In the genomic region with DNA sequence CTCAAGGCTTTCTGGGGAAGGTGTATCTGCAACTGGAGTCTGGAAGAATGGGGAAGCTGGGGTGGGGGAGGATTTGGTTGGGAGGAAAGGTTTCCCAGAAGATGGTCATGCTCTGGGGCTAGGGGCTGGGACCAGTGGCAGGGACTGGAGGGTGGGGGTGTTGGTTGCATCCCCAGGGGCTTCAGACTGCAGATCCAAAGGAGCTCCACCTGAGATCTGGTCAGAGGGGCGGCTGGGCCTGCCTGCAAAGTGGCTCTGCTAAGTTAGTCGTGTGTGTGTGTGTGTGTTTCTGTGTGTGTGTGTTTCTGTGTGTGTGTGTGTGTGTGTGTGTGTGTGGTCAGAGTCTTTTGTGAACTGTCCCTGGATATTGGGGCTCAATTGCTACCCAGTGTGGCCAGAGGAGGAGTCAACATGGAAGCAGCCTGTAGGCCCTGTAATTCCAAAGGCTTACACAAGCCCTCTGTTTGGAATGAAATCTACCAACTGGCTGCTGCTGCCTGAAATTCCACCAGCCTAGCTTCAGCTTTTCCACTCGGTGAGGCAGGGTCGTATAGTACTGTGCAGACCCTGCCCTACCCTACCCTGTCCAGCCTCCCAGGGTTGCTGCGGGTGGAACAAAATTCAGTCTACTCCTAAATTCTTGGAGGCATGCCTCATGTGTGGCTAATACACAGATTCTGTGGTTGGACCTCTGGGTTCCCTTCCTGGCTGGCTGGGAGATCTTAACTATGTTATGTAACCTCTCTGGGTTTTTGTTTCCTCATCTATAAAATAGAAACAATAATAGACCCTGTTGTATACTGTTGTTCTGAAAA, we compare ENCODE assay signal across 13 cellular contexts. TPM values are rescaled to one million over a fixed set of nuclear protein-coding genes. Genes with fewer than 3 reads are reported as not detected.
A peak's percentile ranks its signal among the peaks of the same experiment; 100 is the strongest.
DNase-seq lines count a peak whose midpoint lies in the region; ATAC-seq and TF ChIP-seq lines count a peak whose summit lies in the region.
"Had no signal": no experiment of that assay in that cellular context is flagged by ENCODE, and none has a peak within 500 bp of the region (broad histone marks: within the 10 kb centered on the region; RNA-seq: fewer than 3 reads in every experiment).

No MANE protein-coding gene starts in this region.

- H3K4me3 ChIP-seq in breast epithelium (peak overlapping the region in 1 of 3 donors; percentile 91), mesendoderm (ENCODE audit: low read length) (no peak overlapping the region), upper lobe of left lung (peak overlapping the region in 1 of 4 donors; percentile 14)

- TF ChIP-seq POLR2A in breast epithelium (IDR thresholded peaks at IDR 0.05) (no peak), upper lobe of left lung (IDR thresholded peaks at IDR 0.05) (no peak)

- no peak overlapping the region for H2AK5ac ChIP-seq in mesendoderm (ENCODE audit: low read length)

- H4K5ac ChIP-seq in mesendoderm (ENCODE audit: low read length), result no peak overlapping the region

- no peak overlapping the region for H4K8ac ChIP-seq in mesendoderm (ENCODE audit: low read depth, low read length)

- no peak overlapping the region for H2BK15ac ChIP-seq in mesendoderm (replicated peaks; ENCODE audit: low read depth)

- ATAC-seq in upper lobe of left lung (ENCODE audit: low FRiP score in 2 of 2) (no peak), GM19351 (IDR thresholded peaks at IDR 0.05; ENCODE audit: unreplicated experiment) (no peak), T-helper 17 cell (no peak)

- H3K9ac ChIP-seq in mesendoderm (ENCODE audit: low read length), result no peak overlapping the region

- H3K23ac ChIP-seq in mesendoderm (ENCODE audit: low read length), result no peak overlapping the region

- no TSS peak for BruUV-seq in MCF 10A (replicated peaks; lab: Mats Ljungman, UMichigan)

- H3K27ac ChIP-seq in breast epithelium (peak overlapping the region; percentile 71 to 95), caudate nucleus (ENCODE audit: low read depth, low read length) (peak overlapping the region; percentile 40), mesendoderm (ENCODE audit: low read depth, low read length) (no peak overlapping the region), upper lobe of left lung (peak overlapping the region; percentile 90 to 96 (median 94))

- H3K4me1 ChIP-seq in breast epithelium (no peaks in the 10 kb centered on the region), mesendoderm (ENCODE audit: control insufficient read depth, low read depth, low read length) (peaks cover 2% of the 10 kb centered on the region), upper lobe of left lung (peaks cover 54 to 74% (median 69%) of the 10 kb centered on the region in 4 donors)

- no peaks in the 10 kb centered on the region for H3K9me3 Mint-ChIP-seq in MCF 10A (ENCODE audit: unreplicated experiment)
- H3K9me3 Mint-ChIP-seq: activated naive CD4-positive, alpha-beta T cell treated with anti-CD3 and anti-CD28 coated beads, Interleukin-2, amount 10 ng/mL, durations not matched to agents 7 days and 5 days had no signal

- no peak overlapping the region for H3K4me2 ChIP-seq in mesendoderm (ENCODE audit: low read length)

- H3K36me3 ChIP-seq in breast epithelium, result no peaks in the 10 kb centered on the region
- H3K36me3 ChIP-seq in mesendoderm (ENCODE audit: control insufficient read depth, insufficient read depth, low read length), result no peaks in the 10 kb centered on the region
- H3K36me3 ChIP-seq in upper lobe of left lung, result peaks cover 0 to 6% (median 0%) of the 10 kb centered on the region in 4 donors

- no CpG with 5 or more reads among the region's 5 CpGs for WGBS in mesendoderm (ENCODE audit: extremely low coverage, insufficient coverage, low lambda C conversion rate)
- WGBS in upper lobe of left lung, 2 donors, result 70 to 74% methylated on average over 3 to 5 of the region's 5 CpGs

- H3K36me3 Mint-ChIP-seq in MCF 10A (ENCODE audit: insufficient read depth, unreplicated experiment) (no peaks in the 10 kb centered on the region), T-helper 17 cell (ENCODE audit: low read depth) (peaks cover 5% of the 10 kb centered on the region)
- H3K36me3 Mint-ChIP-seq: activated naive CD4-positive, alpha-beta T cell treated with anti-CD3 and anti-CD28 coated beads, Interleukin-2, amount 10 ng/mL, durations not matched to agents 7 days and 5 days had no signal

- H3K79me2 ChIP-seq in mesendoderm (ENCODE audit: control insufficient read depth, insufficient read depth, low read length), result no peaks in the 10 kb centered on the region

- H3K27ac Mint-ChIP-seq in MCF 10A (ENCODE audit: low read depth, unreplicated experiment) (no peak overlapping the region), T-helper 17 cell (no peak overlapping the region)
- H3K27ac Mint-ChIP-seq: activated naive CD4-positive, alpha-beta T cell treated with anti-CD3 and anti-CD28 coated beads, Interleukin-2, amount 10 ng/mL, durations not matched to agents 7 days and 5 days had no signal

- no peaks in the 10 kb centered on the region for H3K9me3 ChIP-seq in breast epithelium
- H3K9me3 ChIP-seq in upper lobe of left lung, result no peaks in the 10 kb centered on the region
- no peaks in the 10 kb centered on the region for H3K9me3 ChIP-seq in T-helper 17 cell (ENCODE audit: control insufficient read depth, low read length, poor library complexity, severe bottlenecking)

- intact Hi-C loops in breast epithelium (cut with DNase I; ENCODE audit: low total_unique reads) (loop anchor here (10.0 kb wide), 1 partner anchor 1163 kb away; no protein-coding TSS in a partner anchor), MCF 10A (cut with micrococcal nuclease) (no loop called here)

- peaks cover 20% of the 10 kb centered on the region for H3K4me1 Mint-ChIP-seq in MCF 10A (ENCODE audit: insufficient read depth, unreplicated experiment)
- peaks cover 16% of the 10 kb centered on the region for H3K4me1 Mint-ChIP-seq in T-helper 17 cell

- no peak for TF ChIP-seq CTCF in breast epithelium (IDR thresholded peaks at IDR 0.05)
- TF ChIP-seq CTCF in MCF 10A (IDR thresholded peaks at IDR 0.05; ENCODE audit: unreplicated experiment), result no peak
- TF ChIP-seq CTCF in upper lobe of left lung (IDR thresholded peaks at IDR 0.05), result no peak

- H2BK120ac ChIP-seq in mesendoderm (ENCODE audit: low read depth, low read length), result no peak overlapping the region

- H3K27me3 Mint-ChIP-seq in MCF 10A (ENCODE audit: insufficient read depth, unreplicated experiment) (no peaks in the 10 kb centered on the region), T-helper 17 cell (peaks cover 36% of the 10 kb centered on the region)

- H3K4me3 Mint-ChIP-seq in MCF 10A (ENCODE audit: unreplicated experiment) (no peak overlapping the region), T-helper 17 cell (no peak overlapping the region)
- H3K4me3 Mint-ChIP-seq: activated naive CD4-positive, alpha-beta T cell treated with anti-CD3 and anti-CD28 coated beads, Interleukin-2, amount 10 ng/mL, durations not matched to agents 7 days and 5 days had no signal

- no peak overlapping the region for H2BK5ac ChIP-seq in mesendoderm (ENCODE audit: low read length)

- CTCF ChIA-PET in MCF 10A (lab: Yijun Ruan, JAX), result interaction anchor here (0.7 to 1.4 kb wide), 4 partner anchors 10 to 83 kb away, joined by 3 to 4 read pairs (median 4); a partner anchor contains a TSS

- POLR2A ChIA-PET in MCF 10A (lab: Yijun Ruan, JAX), result interaction anchor here (1.4 kb wide), 1 partner anchor 14 kb away, joined by 4 read pairs; no protein-coding TSS in a partner anchor

- H3K27me3 ChIP-seq in breast epithelium, result no peaks in the 10 kb centered on the region
- no peaks in the 10 kb centered on the region for H3K27me3 ChIP-seq in mesendoderm (ENCODE audit: insufficient read depth, low read length, poor library complexity)
- H3K27me3 ChIP-seq in upper lobe of left lung, result no peaks in the 10 kb centered on the region

- no peak for TF ChIP-seq EP300 in upper lobe of left lung (IDR thresholded peaks at IDR 0.05)

- DNase-seq in breast epithelium (ENCODE audit: low spot score in 2 of 2) (no peak), MCF 10A (ENCODE audit: unreplicated experiment) (no peak), caudate nucleus (lab: John Stamatoyannopoulos, UW) (no peak), mesendoderm (no peak), upper lobe of left lung (no peak), anterior cingulate cortex (lab: John Stamatoyannopoulos, UW) (no peak), T-helper 17 cell (no peak)
- DNase-seq: activated CD4-positive, alpha-beta T cell treated with anti-CD3 and anti-CD28 coated beads for 4 hours; activated naive CD4-positive, alpha-beta T cell treated with anti-CD3 and anti-CD28 coated beads, Interleukin-2, amount 10 ng/mL, durations not matched to agents 7 days and 5 days; erythroblast; GF-D8; stimulated activated CD4-positive, alpha-beta T cell treated with anti-CD3 and anti-CD28 coated beads, Interleukin-2, amount 100 ng/mL, for 48 hours had no signal

- no peak overlapping the region for H3K4ac ChIP-seq in mesendoderm (ENCODE audit: low read depth, low read length)

- no peak overlapping the region for H3K18ac ChIP-seq in mesendoderm (ENCODE audit: low read length)

- no peaks in the 10 kb centered on the region for H3K79me1 ChIP-seq in mesendoderm (ENCODE audit: low read length)

- peak overlapping the region; percentile 53 for H3K56ac ChIP-seq in mesendoderm (ENCODE audit: low read length)

RNA-seq across cellular contexts. Expression of a gene that starts 12.5 kb away (rescaled TPM):
- 10 to 100 TPM in 2 of 3 donors, 1 to 10 TPM in 1; 6.3 to 22.4 (median 15.4) TPM for total RNA-seq in breast epithelium
- 6.3 and 7.1 TPM in 2 replicates for total RNA-seq in MCF 10A (2022)
- 1.7 TPM for polyA plus RNA-seq in mesendoderm (2013, experiment 1 of 2)
- polyA plus RNA-seq in mesendoderm (2013, experiment 2 of 2), result 1.6 TPM
- 100 to 1,000 TPM in 2 of 6 donors, 10 to 100 TPM in 4; 41.9 to 150 (median 84.3) TPM for total RNA-seq in upper lobe of left lung
- total RNA-seq in T-helper 17 cell, result 1 to 10 TPM in 1 of 2 donors, not detected in 1; 1.5 TPM

RNA-seq across cellular contexts. Expression of a gene that starts 33.1 kb away (rescaled TPM):
- total RNA-seq in breast epithelium, result under 1 TPM; under 0.01 to 0.33 (median 0.15) TPM
- not detected in 2 replicates for total RNA-seq in MCF 10A (2022)
- 11.8 TPM for polyA plus RNA-seq in mesendoderm (2013, experiment 1 of 2)
- 11.5 TPM for polyA plus RNA-seq in mesendoderm (2013, experiment 2 of 2)
- total RNA-seq in upper lobe of left lung, result 1 to 10 TPM in 2 of 6 donors, under 1 TPM in 3, not detected in 1; 0.61 to 2.8 (median 0.89) TPM
- total RNA-seq in T-helper 17 cell, result not detected
